In genomic region chr2:196380575-196380974, GRCh38 we compare ENCODE assay signal across 25 cellular contexts.
DNase-seq lines count a peak whose midpoint lies in the region; ATAC-seq, FAIRE-seq and TF ChIP-seq lines count a peak whose summit lies in the region.
"Had no signal": no experiment of that assay in that cellular context is flagged by ENCODE, and none has a peak within 500 bp of the region (broad histone marks: within the 10 kb centered on the region; RNA-seq: fewer than 3 reads in every experiment).

No MANE protein-coding gene starts in this region.

- no peak for DNase-seq in Right ventricle myocardium inferior (ENCODE audit: missing footprints)
- no peak for DNase-seq in right atrium auricular region (ENCODE audit: low spot score)
- DNase-seq in chondrocyte (ENCODE audit: low spot score) = no peak
- no peak for DNase-seq in left ventricle myocardium superior
- no peak for DNase-seq in transverse colon
- no peak for DNase-seq in GM12891 (ENCODE audit: insufficient read length, low spot score)
- no peak for DNase-seq in stimulated activated CD8-positive, alpha-beta memory T cell treated with anti-CD3 and anti-CD28 coated beads, Interleukin-4, amount 100 ng/mL, for 48 hours
- no peak for DNase-seq in NCI-H1105 (lab: John Stamatoyannopoulos, UW)
- DNase-seq: 8988T; ACHN; BE2C; Calu3; DMS79 treated with DMSO at 0.1 percent for 48 hours; HCEC 1CT; KG1; MG63; NCI-H1417; NCI-H1694; NCI-H2081; NCI-H524; NCI-H748 treated with DMSO at 0.1 percent for 48 hours; NK-92 treated with Interleukin-12 subunit alpha and Interleukin-12 subunit beta, amount 100 ng/mL, for 24 hours; PC-3 had no signal

- TF ChIP-seq EP300 in transverse colon (IDR thresholded peaks at IDR 0.05; ENCODE audit: low read depth) = no peak

- H3K27ac ChIP-seq in right atrium auricular region = no peak overlapping the region
- H3K27ac ChIP-seq in transverse colon = peak overlapping the region in 3 of 4 donors; percentile 15 to 36 (median 34)
- H3K27ac ChIP-seq: SJSA1 had no signal

- peaks cover 47% of the 10 kb centered on the region for H3K4me1 Mint-ChIP-seq in chondrocyte (ENCODE audit: low read depth)

- H3K9me3 Mint-ChIP-seq in chondrocyte (ENCODE audit: low read depth) = peaks cover 3% of the 10 kb centered on the region

- H3K4me1 ChIP-seq in right atrium auricular region = peaks cover 0 to 18% of the 10 kb centered on the region in 2 donors
- peaks cover 2 to 18% (median 15%) of the 10 kb centered on the region in 4 donors for H3K4me1 ChIP-seq in transverse colon
- H3K4me1 ChIP-seq: BE2C, SJSA1 had no signal

- H3K9me3 ChIP-seq in right atrium auricular region = no peaks in the 10 kb centered on the region
- H3K9me3 ChIP-seq in transverse colon = no peaks in the 10 kb centered on the region
- H3K9me3 ChIP-seq: BE2C, MG63, SJSA1 had no signal

- ATAC-seq in Right ventricle myocardium inferior = peak; percentile 67
- peak; percentile 81 for ATAC-seq in left ventricle myocardium superior
- ATAC-seq: PC-3 had no signal

- H3K36me3 ChIP-seq in right atrium auricular region (no peaks in the 10 kb centered on the region), transverse colon (no peaks in the 10 kb centered on the region)
- H3K36me3 ChIP-seq: BE2C, MG63, SJSA1 had no signal

- H3K27me3 ChIP-seq in right atrium auricular region (no peaks in the 10 kb centered on the region), transverse colon (no peaks in the 10 kb centered on the region)
- H3K27me3 ChIP-seq: BE2C, MG63, SJSA1 had no signal

- peak overlapping the region; percentile 69 for H3K27ac Mint-ChIP-seq in chondrocyte (ENCODE audit: unreplicated experiment)

- intact Hi-C loops in Right ventricle myocardium inferior (cut with DNase I) = no loop called here
- intact Hi-C loops in left ventricle myocardium superior (cut with micrococcal nuclease) = no loop called here
- intact Hi-C loops in transverse colon (cut with DNase I; ENCODE audit: low total_unique reads) = no loop called here

- H3K4me3 Mint-ChIP-seq in chondrocyte (ENCODE audit: unreplicated experiment) = no peak overlapping the region

- WGBS in transverse colon (ENCODE audit: low coverage in 1 of 2), 2 donors = 27 to 31% methylated on average over 3 of the region's 3 CpGs

- no peaks in the 10 kb centered on the region for H3K27me3 Mint-ChIP-seq in chondrocyte (ENCODE audit: low read depth)

- no peak for FAIRE-seq in GM12891 (lab: Jason Lieb, UNC)
- FAIRE-seq: H1 had no signal

- TF ChIP-seq POLR2A in transverse colon (IDR thresholded peaks at IDR 0.05) = no peak
- no peak; the same call in 1 of the 2 replicates for TF ChIP-seq POLR2A in GM12891 (IDR thresholded peaks at IDR 0.05; ENCODE audit: low read depth, low read length)

- H3K4me3 ChIP-seq in right atrium auricular region = no peak overlapping the region
- H3K4me3 ChIP-seq in transverse colon = no peak overlapping the region
- H3K4me3 ChIP-seq: MG63, SJSA1 had no signal

- peaks cover 4% of the 10 kb centered on the region for H3K36me3 Mint-ChIP-seq in chondrocyte (ENCODE audit: low read depth)

- in situ Hi-C loops in transverse colon (cut with MboI; ENCODE audit: low pct_ligation_motif_present in 1 of 4, low pct_unique_long_range_greater_than_20kb in 1 of 4, low sequenced_read_pairs in 3 of 4) = no loop called here

- TF ChIP-seq CTCF in right atrium auricular region (IDR thresholded peaks at IDR 0.05) = no peak
- TF ChIP-seq CTCF in chondrocyte (IDR thresholded peaks at IDR 0.05) = no peak
- no peak for TF ChIP-seq CTCF in transverse colon (IDR thresholded peaks at IDR 0.05)

TF ChIP-seq in GM12891, 5 proteins besides CTCF, POLR2A, EP300 and RAD21:
- TF ChIP-seq POLR2AphosphoS5 (IDR thresholded peaks at IDR 0.05; ENCODE audit: low read depth, low read length) = no peak
- no peak for TF ChIP-seq POU2F2 (IDR thresholded peaks at IDR 0.05; ENCODE audit: low read depth, low read length)
- TF ChIP-seq PAX5 (IDR thresholded peaks at IDR 0.05; ENCODE audit: insufficient read depth, low read length, severe bottlenecking) = no peak
- no peak for TF ChIP-seq SPI1 (IDR thresholded peaks at IDR 0.05; ENCODE audit: low read depth, low read length)
- TF ChIP-seq TAF1 (IDR thresholded peaks at IDR 0.05; ENCODE audit: low read depth, low read length) = no peak

Comparison
In these comparisons a context has a peak if more than half of its experiments do, and no peak if none do; other contexts are left out.
1. H3K27ac ChIP-seq: peak in transverse colon (3 of 4); none in right atrium auricular region (0 of 2).